ENCODE assay signal across 8 cellular contexts in genomic region chr9:131397100-131397790, GRCh38. TPM values are rescaled to one million over a fixed set of nuclear protein-coding genes. Genes with fewer than 3 reads are reported as not detected.
DNase-seq lines count a peak whose midpoint lies in the region; ATAC-seq, FAIRE-seq and TF ChIP-seq lines count a peak whose summit lies in the region.

No MANE protein-coding gene starts in this region.

- POLR2A ChIA-PET in Panc1 (lab: Charles Lee): no interaction called here

- peaks cover 2% of the 10 kb centered on the region for H3K36me3 ChIP-seq in Panc1 (ENCODE audit: control insufficient read depth, insufficient read depth, low read length)
- no peaks in the 10 kb centered on the region for H3K36me3 ChIP-seq in esophagus (ENCODE audit: control insufficient read depth in 2 of 2, insufficient read depth in 2 of 2, low read length in 1 of 2)

- H3K4me3 ChIP-seq in GM12865 (ENCODE audit: low read depth, low read length): peak overlapping the region; percentile 41
- H3K4me3 ChIP-seq in Panc1 (ENCODE audit: low read depth in 2 of 2, low read length in 2 of 2): peak overlapping the region; percentile 60 to 85
- H3K4me3 ChIP-seq in esophagus (ENCODE audit: low read depth in 1 of 2, low read length in 2 of 2): peak overlapping the region in 1 of 2 donors; percentile 18

- H3K4me1 ChIP-seq in Panc1 (ENCODE audit: control insufficient read depth, insufficient read depth, low read length) (peaks cover 39% of the 10 kb centered on the region), esophagus (ENCODE audit: control insufficient read depth in 2 of 2, insufficient read depth in 2 of 2, low read length in 1 of 2) (peaks cover 11% of the 10 kb centered on the region in 2 donors)

- in situ Hi-C loops in Panc1 (cut with HindIII; ENCODE audit: low pct_unique_long_range_greater_than_20kb, low sequenced_read_pairs): no loop called here

- intact Hi-C loops in Panc1 (cut with micrococcal nuclease; ENCODE audit: unreplicated experiment): no loop called here

- H3K27ac ChIP-seq in Panc1 (ENCODE audit: low read length) (peak overlapping the region; percentile 79), esophagus (ENCODE audit: low read depth in 2 of 2, low read length in 1 of 2) (peak overlapping the region; percentile 79 to 87)

- no peaks in the 10 kb centered on the region for H3K9me3 ChIP-seq in Panc1 (ENCODE audit: control insufficient read depth, insufficient read depth, low read depth, low read length)
- no peaks in the 10 kb centered on the region for H3K9me3 ChIP-seq in esophagus (ENCODE audit: control insufficient read depth in 2 of 2, insufficient read depth in 1 of 2, low read depth in 1 of 2, low read length in 1 of 2)

- TF ChIP-seq CTCF in GM12865 (IDR thresholded peaks at IDR 0.05; ENCODE audit: insufficient read depth, low read depth, low read length, missing control alignments): no peak
- no peak for TF ChIP-seq CTCF in Panc1 (IDR thresholded peaks at IDR 0.05)

- CTCF ChIA-PET in Panc1 (lab: Charles Lee): no interaction called here

- TF ChIP-seq POLR2A in H54 (IDR thresholded peaks at IDR 0.05; ENCODE audit: low read depth, low read length): no peak

- no TSS peak for BruUV-seq in Panc1 (replicated peaks; lab: Mats Ljungman, UMichigan)

- 19 to 32% methylated on average over 8 of the region's 8 CpGs for WGBS in esophagus, 2 donors

- H3K27me3 ChIP-seq in Panc1 (ENCODE audit: control insufficient read depth, insufficient read depth, low read length) (no peaks in the 10 kb centered on the region), esophagus (ENCODE audit: control insufficient read depth in 1 of 2, insufficient read depth in 2 of 2, low read length in 2 of 2) (no peaks in the 10 kb centered on the region)

- no peak for ATAC-seq in Panc1
- no peak for ATAC-seq in HG03159 (IDR thresholded peaks at IDR 0.05; ENCODE audit: unreplicated experiment)

- no peak for FAIRE-seq in H54 (lab: Jason Lieb, UNC)

- DNase-seq in GM12865 (ENCODE audit: low read depth) (peak; percentile 35), Panc1 (ENCODE audit: low read depth, low spot score) (no peak), renal cortical epithelial cell (ENCODE audit: low read depth) (peak; percentile 53), NCI-H1092 (lab: John Stamatoyannopoulos, UW) (no peak), H54 (ENCODE audit: insufficient read length, low spot score) (no peak), HUDEP-2 (lab: John Stamatoyannopoulos, UW; ENCODE audit: unreplicated experiment in 76 of 76) (no peak)

RNA-seq across cellular contexts. Expression of gene PRRC2B, which starts 3.4 kb away (rescaled TPM):
- total RNA-seq in Panc1 (2021; ENCODE audit: unreplicated experiment) (200 TPM), renal cortical epithelial cell (30.2 and 172 TPM in 2 replicates)
- polyA plus RNA-seq in Panc1 (2012; ENCODE audit: insufficient read length): 124 TPM
- polyA plus RNA-seq in esophagus: 10 to 100 TPM; 26.8 to 60.0 TPM

Comparison
In these comparisons a context has a peak if more than half of its experiments do, and no peak if none do; other contexts are left out.
1. DNase-seq: peak in GM12865 (single experiment) and renal cortical epithelial cell (single experiment); none in Panc1 (single experiment), NCI-H1092 (single experiment), H54 (single experiment) and HUDEP-2 (0 of 76).